27 cellular contexts compared by ENCODE assay signal in the genomic region with DNA sequence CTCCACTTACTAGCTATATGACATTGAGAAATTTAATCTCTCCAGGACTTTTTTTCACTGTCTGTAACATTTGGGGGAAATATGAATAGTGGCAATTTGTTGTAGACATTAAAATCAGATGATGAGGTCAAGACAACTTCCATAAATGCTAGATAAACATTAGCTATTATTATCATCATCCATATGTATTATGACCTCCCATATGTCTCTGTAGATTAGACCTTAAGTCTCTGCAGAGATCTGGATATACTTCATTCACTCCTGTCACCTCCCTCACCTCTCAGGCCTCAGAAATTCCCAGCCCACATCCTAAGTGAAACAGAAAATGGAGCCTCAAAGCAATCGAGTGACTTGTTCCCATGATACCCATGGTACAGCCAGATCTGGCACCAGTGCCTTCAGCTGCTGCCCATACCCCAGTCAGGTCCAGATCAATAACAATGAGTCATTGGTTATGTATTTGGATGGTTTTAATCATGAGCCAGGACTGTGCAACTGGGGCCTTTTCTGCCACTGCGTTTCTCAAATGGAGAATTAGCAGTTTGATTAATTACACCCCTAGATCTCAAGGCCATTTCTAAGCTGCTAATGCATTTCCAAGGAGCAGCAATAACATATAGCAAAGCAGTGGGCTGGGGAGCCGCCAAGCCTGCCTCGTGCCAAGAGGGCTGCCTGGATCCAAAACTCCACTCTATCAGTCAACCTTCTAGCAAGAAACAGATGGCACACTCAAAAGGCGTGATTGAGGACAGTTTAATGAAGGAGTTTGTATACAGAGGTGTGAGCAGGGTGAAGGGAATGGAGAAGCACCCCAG. TPM values are rescaled to one million over a fixed set of nuclear protein-coding genes. Genes with fewer than 3 reads are reported as not detected.
A peak's percentile ranks its signal among the peaks of the same experiment; 100 is the strongest.
DNase-seq lines count a peak whose midpoint lies in the region; ATAC-seq, FAIRE-seq and TF ChIP-seq lines count a peak whose summit lies in the region.
"Had no signal": no experiment of that assay in that cellular context is flagged by ENCODE, and none has a peak within 500 bp of the region (broad histone marks: within the 10 kb centered on the region; RNA-seq: fewer than 3 reads in every experiment).

No MANE protein-coding gene starts in this region.

- no TSS peak for BruUV-seq in HepG2 (replicated peaks; lab: Mats Ljungman, UMichigan)

- no peaks in the 10 kb centered on the region for H3K36me3 Mint-ChIP-seq in activated naive CD8-positive, alpha-beta T cell
- no peaks in the 10 kb centered on the region for H3K36me3 Mint-ChIP-seq in activated naive CD8-positive, alpha-beta T cell treated with anti-CD3 and anti-CD28 coated beads for 36 hours
- H3K36me3 Mint-ChIP-seq: IgD-negative memory B cell, naive B cell had no signal

- H3K9me3 Mint-ChIP-seq in activated naive CD8-positive, alpha-beta T cell (ENCODE audit: low read depth): no peaks in the 10 kb centered on the region
- no peaks in the 10 kb centered on the region for H3K9me3 Mint-ChIP-seq in activated naive CD8-positive, alpha-beta T cell treated with anti-CD3 and anti-CD28 coated beads for 36 hours
- H3K9me3 Mint-ChIP-seq: dendritic cell treated with granulocyte-macrophage colony-stimulating factor and Interleukin-4, amounts not matched to agents 40 ng/mL and 50 ng/mL, for 4 days; IgD-negative memory B cell; naive B cell had no signal

- peaks cover 11% of the 10 kb centered on the region for H3K79me2 ChIP-seq in HepG2 (ENCODE audit: insufficient read depth, low read length)

- H3K4me2 ChIP-seq in HepG2 (ENCODE audit: low read depth, low read length): peak overlapping the region; percentile 38

- no peak for ATAC-seq in HepG2
- ATAC-seq in GM18909 (IDR thresholded peaks at IDR 0.05; ENCODE audit: poor library complexity, unreplicated experiment): no peak
- ATAC-seq: left cardiac atrium, Panc1 had no signal

- in situ Hi-C loops in HepG2 (cut with HindIII; ENCODE audit: extremely low pct_ligation_motif_present, low pct_unique_long_range_greater_than_20kb): no loop called here

- no peaks in the 10 kb centered on the region for H3K36me3 ChIP-seq in HepG2 (replicated peaks in 1 of 2; ENCODE audit: control insufficient read depth in 1 of 2, insufficient read depth in 2 of 2, low read length in 2 of 2)
- H3K36me3 ChIP-seq: sigmoid colon, SJCRH30 had no signal

- intact Hi-C loops in HepG2 (cut with micrococcal nuclease; ENCODE audit: unreplicated experiment): no loop called here

- no peak overlapping the region for H3K27ac ChIP-seq in HepG2 (ENCODE audit: extremely low read length, insufficient read depth, low read length)
- H3K27ac ChIP-seq: sigmoid colon, SJCRH30 had no signal

- TF ChIP-seq POLR2A in HepG2 (IDR thresholded peaks at IDR 0.05; ENCODE audit: insufficient read depth in 1 of 2, low read depth in 2 of 2, low read length in 2 of 2): no peak

- peaks cover 4 to 27% of the 10 kb centered on the region in 2 experiments; a peak in 4 of 5 replicates for H3K27me3 ChIP-seq in HepG2 (ENCODE audit: control insufficient read depth in 1 of 2, insufficient read depth in 2 of 2, low read length in 2 of 2)

- TF ChIP-seq RAD21 in HepG2 (CRISPR knock-in tag; IDR thresholded peaks at IDR 0.05): no peak

- H3K4me1 ChIP-seq in HepG2 (ENCODE audit: insufficient read depth, low read length): peaks cover 70% of the 10 kb centered on the region

- H3K4me1 Mint-ChIP-seq in activated naive CD8-positive, alpha-beta T cell (ENCODE audit: low read depth): peaks cover 18% of the 10 kb centered on the region
- peaks cover 15% of the 10 kb centered on the region for H3K4me1 Mint-ChIP-seq in activated naive CD8-positive, alpha-beta T cell treated with anti-CD3 and anti-CD28 coated beads for 36 hours

- no peak for FAIRE-seq in HepG2 (lab: Jason Lieb, UNC)
- FAIRE-seq: D721Med, endothelial cell of umbilical vein had no signal

- H3K9me3 ChIP-seq in HepG2 (ENCODE audit: low read length): no peaks in the 10 kb centered on the region
- H3K9me3 ChIP-seq: sigmoid colon, SJCRH30 had no signal

- no peak overlapping the region for H3K4me3 Mint-ChIP-seq in activated naive CD8-positive, alpha-beta T cell
- H3K4me3 Mint-ChIP-seq in activated naive CD8-positive, alpha-beta T cell treated with anti-CD3 and anti-CD28 coated beads for 36 hours: no peak overlapping the region
- H3K4me3 Mint-ChIP-seq: dendritic cell treated with granulocyte-macrophage colony-stimulating factor and Interleukin-4, amounts not matched to agents 40 ng/mL and 50 ng/mL, for 4 days had no signal

- POLR2A ChIA-PET in HepG2 (lab: Yijun Ruan, JAX): interaction anchor here (1.1 to 1.3 kb wide), 2 partner anchors 10 to 125 kb away, joined by 3 read pairs; no protein-coding TSS in a partner anchor

- H3K4me3 ChIP-seq in HepG2 (replicated peaks in 1 of 3; ENCODE audit: insufficient read depth in 1 of 3, low read depth in 2 of 3, low read length in 3 of 3): no peak overlapping the region
- H3K4me3 ChIP-seq: sigmoid colon, SJCRH30 had no signal

- CTCF ChIA-PET in HepG2 (lab: Yijun Ruan, JAX; ENCODE audit: low intra/inter-chr PET ratio, low total read pairs): no interaction called here

- H4K20me1 ChIP-seq in HepG2 (ENCODE audit: insufficient read depth, low read length): no peaks in the 10 kb centered on the region

- H3K27me3 Mint-ChIP-seq in activated naive CD8-positive, alpha-beta T cell: no peaks in the 10 kb centered on the region
- H3K27me3 Mint-ChIP-seq in activated naive CD8-positive, alpha-beta T cell treated with anti-CD3 and anti-CD28 coated beads for 36 hours: no peaks in the 10 kb centered on the region
- H3K27me3 Mint-ChIP-seq: IgD-negative memory B cell had no signal

- TF ChIP-seq EP300 in HepG2 (IDR thresholded peaks at IDR 0.05; ENCODE audit: low read depth in 2 of 2, low read length in 2 of 2) (no peak), HepG2 (CRISPR knock-in tag; IDR thresholded peaks at IDR 0.05; ENCODE audit: borderline replicate concordance) (no peak)

- H2AFZ ChIP-seq in HepG2 (ENCODE audit: low read length): no peak overlapping the region

- TF ChIP-seq CTCF in HepG2 (CRISPR knock-in tag; IDR thresholded peaks at IDR 0.05): no peak

- 20% methylated on average over 5 of the region's 5 CpGs for WGBS in HepG2 (ENCODE audit: low lambda C conversion rate)

- H3K27ac Mint-ChIP-seq in activated naive CD8-positive, alpha-beta T cell: peak overlapping the region; percentile 43
- no peak overlapping the region for H3K27ac Mint-ChIP-seq in activated naive CD8-positive, alpha-beta T cell treated with anti-CD3 and anti-CD28 coated beads for 36 hours

- no peak overlapping the region for H3K9ac ChIP-seq in HepG2 (ENCODE audit: insufficient read depth, low read depth, low read length)

- DNase-seq in activated naive CD8-positive, alpha-beta T cell treated with anti-CD3 and anti-CD28 coated beads for 36 hours: no peak
- DNase-seq in NCI-H69 (lab: John Stamatoyannopoulos, UW) (peak; percentile 76), HepG2 (ENCODE audit: low spot score) (no peak), HPDE6-E6E7 (ENCODE audit: extremely low spot score) (no peak), retina (no peak)
- DNase-seq in effector CD8-positive, alpha-beta T cell (lab: John Stamatoyannopoulos, UW): no peak
- DNase-seq: activated CD4-positive, alpha-beta T cell treated with anti-CD3 and anti-CD28 coated beads, Interleukin-2, amount 50 U/mL, for 1 hour; activated effector memory CD4-positive, alpha-beta T cell treated with anti-CD3 and anti-CD28 coated beads, Interleukin-2, amount 50 U/mL, for 16 hours; C1 segment of cervical spinal cord; left cardiac atrium; naive B cell; NCI-H187; NCI-H2227 treated with DMSO at 0.1 percent for 48 hours; posterior cingulate gyrus; sigmoid colon; SJCRH30; stimulated activated CD4-positive, alpha-beta T cell treated with anti-CD3 and anti-CD28 coated beads, Interleukin-15, amount 100 ng/mL, for 24 hours; trophoblast cell had no signal

RNA-seq across cellular contexts. Expression of gene FDXR, which starts 2.6 kb away (rescaled TPM):
- 10 to 100 TPM; 13.3 to 14.6 TPM for total RNA-seq in activated naive CD8-positive, alpha-beta T cell treated with anti-CD3 and anti-CD28 coated beads for 36 hours
- total RNA-seq in HepG2 (2016; rRNA removed; fragmentation: Illumina TruSeq; extraction: Trizol): 99.0 and 116 TPM in 2 replicates
- 17.2 and 18.6 TPM in 2 replicates for total RNA-seq in HepG2 (2016; cell fraction: cytosol; rRNA removed; fragmentation: Illumina TruSeq; extraction: Trizol; ENCODE audit: low read depth)
- total RNA-seq in HepG2 (2016; cell fraction: insoluble cytoplasmic fraction; rRNA removed; fragmentation: Illumina TruSeq; extraction: Trizol): 96.0 and 122 TPM in 2 replicates
- total RNA-seq in HepG2 (2016; cell fraction: membrane; rRNA removed; fragmentation: Illumina TruSeq; extraction: Trizol): 33.1 and 34.8 TPM in 2 replicates
- 59.6 and 66.9 TPM in 2 replicates for total RNA-seq in HepG2 (2016; cell fraction: nucleus; rRNA removed; fragmentation: Illumina TruSeq; extraction: Trizol)
- 23.4 and 27.7 TPM in 2 replicates for polyA plus RNA-seq in HepG2 (2011; rRNA removed)
- polyA plus RNA-seq in HepG2 (2011; cell fraction: cytosol; rRNA removed): 25.9 and 36.5 TPM in 2 replicates
- 50.2 and 50.3 TPM in 2 replicates for polyA plus RNA-seq in HepG2 (2011; cell fraction: nucleus; rRNA removed)
- 12.3 and 15.3 TPM in 2 replicates for polyA plus RNA-seq in HepG2 (2012)
- polyA plus RNA-seq in HepG2 (2016; cell fraction: cytosol; fragmentation: Illumina TruSeq; extraction: Trizol; ENCODE audit: low read depth): 13.6 and 16.1 TPM in 2 replicates
- 83.4 and 93.7 TPM in 2 replicates for polyA plus RNA-seq in HepG2 (2016; cell fraction: insoluble cytoplasmic fraction; fragmentation: Illumina TruSeq; extraction: Trizol; ENCODE audit: low read depth)
- 21.8 and 25.0 TPM in 2 replicates for polyA plus RNA-seq in HepG2 (2016; cell fraction: membrane; fragmentation: Illumina TruSeq; extraction: Trizol; ENCODE audit: low read depth)
- polyA plus RNA-seq in HepG2 (2016; cell fraction: nucleus; fragmentation: Illumina TruSeq; extraction: Trizol; ENCODE audit: insufficient read depth, low read depth): 111 and 113 TPM in 2 replicates
- 11.0 and 40.8 TPM in 2 replicates for polyA minus RNA-seq in HepG2 (2011; rRNA and poly(A)+ RNA removed; ENCODE audit: low replicate concordance)
- polyA minus RNA-seq in HepG2 (2011; cell fraction: cytosol; rRNA and poly(A)+ RNA removed): 14.0 and 15.4 TPM in 2 replicates
- 10.0 and 10.6 TPM in 2 replicates for polyA minus RNA-seq in HepG2 (2011; cell fraction: nucleus; rRNA and poly(A)+ RNA removed)

RNA-seq across cellular contexts. Expression of gene GRIN2C, which starts 15.7 kb away (rescaled TPM):
- not detected for total RNA-seq in activated naive CD8-positive, alpha-beta T cell treated with anti-CD3 and anti-CD28 coated beads for 36 hours
- total RNA-seq in HepG2 (2016; rRNA removed; fragmentation: Illumina TruSeq; extraction: Trizol): 0.11 TPM in 1 of 2 replicates, not detected in the other
- not detected in 2 replicates for total RNA-seq in HepG2 (2016; cell fraction: cytosol; rRNA removed; fragmentation: Illumina TruSeq; extraction: Trizol; ENCODE audit: low read depth)
- total RNA-seq in HepG2 (2016; cell fraction: insoluble cytoplasmic fraction; rRNA removed; fragmentation: Illumina TruSeq; extraction: Trizol): 0.15 TPM in 1 of 2 replicates, not detected in the other
- total RNA-seq in HepG2 (2016; cell fraction: membrane; rRNA removed; fragmentation: Illumina TruSeq; extraction: Trizol): not detected in 2 replicates
- 0.28 and 0.44 TPM in 2 replicates for total RNA-seq in HepG2 (2016; cell fraction: nucleus; rRNA removed; fragmentation: Illumina TruSeq; extraction: Trizol)
- polyA plus RNA-seq in HepG2 (2011; rRNA removed): 0.03 and 0.07 TPM in 2 replicates
- 0.01 TPM in 2 replicates for polyA plus RNA-seq in HepG2 (2011; cell fraction: cytosol; rRNA removed)
- polyA plus RNA-seq in HepG2 (2011; cell fraction: nucleus; rRNA removed): 0.17 and 0.29 TPM in 2 replicates
- polyA plus RNA-seq in HepG2 (2012): 0.03 and 0.08 TPM in 2 replicates
- polyA plus RNA-seq in HepG2 (2016; cell fraction: cytosol; fragmentation: Illumina TruSeq; extraction: Trizol; ENCODE audit: low read depth): not detected in 2 replicates
- not detected in 2 replicates for polyA plus RNA-seq in HepG2 (2016; cell fraction: insoluble cytoplasmic fraction; fragmentation: Illumina TruSeq; extraction: Trizol; ENCODE audit: low read depth)
- not detected in 2 replicates for polyA plus RNA-seq in HepG2 (2016; cell fraction: membrane; fragmentation: Illumina TruSeq; extraction: Trizol; ENCODE audit: low read depth)
- 0.15 and 0.44 TPM in 2 replicates for polyA plus RNA-seq in HepG2 (2016; cell fraction: nucleus; fragmentation: Illumina TruSeq; extraction: Trizol; ENCODE audit: insufficient read depth, low read depth)
- 0.14 TPM in 1 of 2 replicates, not detected in the other for polyA minus RNA-seq in HepG2 (2011; rRNA and poly(A)+ RNA removed; ENCODE audit: low replicate concordance)
- not detected in 2 replicates for polyA minus RNA-seq in HepG2 (2011; cell fraction: cytosol; rRNA and poly(A)+ RNA removed)
- polyA minus RNA-seq in HepG2 (2011; cell fraction: nucleus; rRNA and poly(A)+ RNA removed): 0.52 TPM in 1 of 2 replicates, not detected in the other
- total RNA-seq: SJCRH30 had no signal
- polyA plus RNA-seq: IgD-negative memory B cell had no signal

RNA-seq across cellular contexts. Expression of gene FADS6, which starts 18.1 kb away (rescaled TPM):
- not detected for total RNA-seq in activated naive CD8-positive, alpha-beta T cell treated with anti-CD3 and anti-CD28 coated beads for 36 hours
- 0.11 TPM in 1 of 2 replicates, not detected in the other for total RNA-seq in HepG2 (2016; rRNA removed; fragmentation: Illumina TruSeq; extraction: Trizol)
- total RNA-seq in HepG2 (2016; cell fraction: cytosol; rRNA removed; fragmentation: Illumina TruSeq; extraction: Trizol; ENCODE audit: low read depth): 0.09 TPM in 1 of 2 replicates, not detected in the other
- total RNA-seq in HepG2 (2016; cell fraction: insoluble cytoplasmic fraction; rRNA removed; fragmentation: Illumina TruSeq; extraction: Trizol): 0.11 TPM in 1 of 2 replicates, not detected in the other
- not detected in 2 replicates for total RNA-seq in HepG2 (2016; cell fraction: membrane; rRNA removed; fragmentation: Illumina TruSeq; extraction: Trizol)
- 0.28 TPM in 1 of 2 replicates, not detected in the other for total RNA-seq in HepG2 (2016; cell fraction: nucleus; rRNA removed; fragmentation: Illumina TruSeq; extraction: Trizol)
- polyA plus RNA-seq in HepG2 (2011; rRNA removed): 0.11 and 0.20 TPM in 2 replicates
- 0.14 and 0.15 TPM in 2 replicates for polyA plus RNA-seq in HepG2 (2011; cell fraction: cytosol; rRNA removed)
- polyA plus RNA-seq in HepG2 (2011; cell fraction: nucleus; rRNA removed): 0.47 and 1.1 TPM in 2 replicates
- polyA plus RNA-seq in HepG2 (2012): not detected in 2 replicates
- polyA plus RNA-seq in HepG2 (2016; cell fraction: cytosol; fragmentation: Illumina TruSeq; extraction: Trizol; ENCODE audit: low read depth): 0.18 TPM in 1 of 2 replicates, not detected in the other
- polyA plus RNA-seq in HepG2 (2016; cell fraction: insoluble cytoplasmic fraction; fragmentation: Illumina TruSeq; extraction: Trizol; ENCODE audit: low read depth): 0.10 TPM in 1 of 2 replicates, not detected in the other
- polyA plus RNA-seq in HepG2 (2016; cell fraction: membrane; fragmentation: Illumina TruSeq; extraction: Trizol; ENCODE audit: low read depth): not detected in 2 replicates
- not detected in 2 replicates for polyA plus RNA-seq in HepG2 (2016; cell fraction: nucleus; fragmentation: Illumina TruSeq; extraction: Trizol; ENCODE audit: insufficient read depth, low read depth)
- 0.32 TPM in 1 of 2 replicates, not detected in the other for polyA minus RNA-seq in HepG2 (2011; rRNA and poly(A)+ RNA removed; ENCODE audit: low replicate concordance)
- polyA minus RNA-seq in HepG2 (2011; cell fraction: cytosol; rRNA and poly(A)+ RNA removed): not detected in 2 replicates
- not detected in 2 replicates for polyA minus RNA-seq in HepG2 (2011; cell fraction: nucleus; rRNA and poly(A)+ RNA removed)
- total RNA-seq: endothelial cell of umbilical vein; H4; left cardiac atrium; sigmoid colon; SJCRH30; T-helper 1 cell treated with Interleukin-12 subunit alpha and Interleukin-12 subunit beta and Interleukin-4 antibody, amounts not matched to agents 30 ng/mL and 1 ng/mL, for 36 hours had no signal
- polyA plus RNA-seq: endothelial cell of umbilical vein, IgD-negative memory B cell had no signal

RNA-seq across cellular contexts. Expression of gene USH1G, which starts 47.7 kb away (rescaled TPM):
- total RNA-seq in activated naive CD8-positive, alpha-beta T cell treated with anti-CD3 and anti-CD28 coated beads for 36 hours: not detected
- 0.04 TPM in 1 of 2 replicates, not detected in the other for total RNA-seq in HepG2 (2016; rRNA removed; fragmentation: Illumina TruSeq; extraction: Trizol)
- not detected in 2 replicates for total RNA-seq in HepG2 (2016; cell fraction: cytosol; rRNA removed; fragmentation: Illumina TruSeq; extraction: Trizol; ENCODE audit: low read depth)
- total RNA-seq in HepG2 (2016; cell fraction: insoluble cytoplasmic fraction; rRNA removed; fragmentation: Illumina TruSeq; extraction: Trizol): not detected in 2 replicates
- not detected in 2 replicates for total RNA-seq in HepG2 (2016; cell fraction: membrane; rRNA removed; fragmentation: Illumina TruSeq; extraction: Trizol)
- not detected in 2 replicates for total RNA-seq in HepG2 (2016; cell fraction: nucleus; rRNA removed; fragmentation: Illumina TruSeq; extraction: Trizol)
- not detected in 2 replicates for polyA plus RNA-seq in HepG2 (2011; rRNA removed)
- 0.01 TPM in 1 of 2 replicates, not detected in the other for polyA plus RNA-seq in HepG2 (2011; cell fraction: cytosol; rRNA removed)
- polyA plus RNA-seq in HepG2 (2011; cell fraction: nucleus; rRNA removed): 0.03 and 0.08 TPM in 2 replicates
- polyA plus RNA-seq in HepG2 (2012): not detected in 2 replicates
- not detected in 2 replicates for polyA plus RNA-seq in HepG2 (2016; cell fraction: cytosol; fragmentation: Illumina TruSeq; extraction: Trizol; ENCODE audit: low read depth)
- not detected in 2 replicates for polyA plus RNA-seq in HepG2 (2016; cell fraction: insoluble cytoplasmic fraction; fragmentation: Illumina TruSeq; extraction: Trizol; ENCODE audit: low read depth)
- polyA plus RNA-seq in HepG2 (2016; cell fraction: membrane; fragmentation: Illumina TruSeq; extraction: Trizol; ENCODE audit: low read depth): not detected in 2 replicates
- polyA plus RNA-seq in HepG2 (2016; cell fraction: nucleus; fragmentation: Illumina TruSeq; extraction: Trizol; ENCODE audit: insufficient read depth, low read depth): not detected in 2 replicates
- polyA minus RNA-seq in HepG2 (2011; rRNA and poly(A)+ RNA removed; ENCODE audit: low replicate concordance): 0.05 TPM in 1 of 2 replicates, not detected in the other
- polyA minus RNA-seq in HepG2 (2011; cell fraction: cytosol; rRNA and poly(A)+ RNA removed): not detected in 2 replicates
- 0.12 and 0.13 TPM in 2 replicates for polyA minus RNA-seq in HepG2 (2011; cell fraction: nucleus; rRNA and poly(A)+ RNA removed)
- total RNA-seq: endothelial cell of umbilical vein; sigmoid colon; T-helper 1 cell treated with Interleukin-12 subunit alpha and Interleukin-12 subunit beta and Interleukin-4 antibody, amounts not matched to agents 30 ng/mL and 1 ng/mL, for 36 hours had no signal
- polyA plus RNA-seq: endothelial cell of umbilical vein, IgD-negative memory B cell had no signal

RNA-seq across cellular contexts. Expression of gene OTOP2, which starts 48.7 kb away (rescaled TPM):
- not detected for total RNA-seq in activated naive CD8-positive, alpha-beta T cell treated with anti-CD3 and anti-CD28 coated beads for 36 hours
- not detected in 2 replicates for total RNA-seq in HepG2 (2016; rRNA removed; fragmentation: Illumina TruSeq; extraction: Trizol)
- total RNA-seq in HepG2 (2016; cell fraction: cytosol; rRNA removed; fragmentation: Illumina TruSeq; extraction: Trizol; ENCODE audit: low read depth): not detected in 2 replicates
- not detected in 2 replicates for total RNA-seq in HepG2 (2016; cell fraction: insoluble cytoplasmic fraction; rRNA removed; fragmentation: Illumina TruSeq; extraction: Trizol)
- total RNA-seq in HepG2 (2016; cell fraction: membrane; rRNA removed; fragmentation: Illumina TruSeq; extraction: Trizol): not detected in 2 replicates
- not detected in 2 replicates for total RNA-seq in HepG2 (2016; cell fraction: nucleus; rRNA removed; fragmentation: Illumina TruSeq; extraction: Trizol)
- polyA plus RNA-seq in HepG2 (2011; rRNA removed): not detected in 2 replicates
- not detected in 2 replicates for polyA plus RNA-seq in HepG2 (2011; cell fraction: cytosol; rRNA removed)
- 0.06 TPM in 1 of 2 replicates, not detected in the other for polyA plus RNA-seq in HepG2 (2011; cell fraction: nucleus; rRNA removed)
- polyA plus RNA-seq in HepG2 (2012): not detected in 2 replicates
- polyA plus RNA-seq in HepG2 (2016; cell fraction: cytosol; fragmentation: Illumina TruSeq; extraction: Trizol; ENCODE audit: low read depth): not detected in 2 replicates
- not detected in 2 replicates for polyA plus RNA-seq in HepG2 (2016; cell fraction: insoluble cytoplasmic fraction; fragmentation: Illumina TruSeq; extraction: Trizol; ENCODE audit: low read depth)
- polyA plus RNA-seq in HepG2 (2016; cell fraction: membrane; fragmentation: Illumina TruSeq; extraction: Trizol; ENCODE audit: low read depth): not detected in 2 replicates
- polyA plus RNA-seq in HepG2 (2016; cell fraction: nucleus; fragmentation: Illumina TruSeq; extraction: Trizol; ENCODE audit: insufficient read depth, low read depth): not detected in 2 replicates
- not detected in 2 replicates for polyA minus RNA-seq in HepG2 (2011; rRNA and poly(A)+ RNA removed; ENCODE audit: low replicate concordance)
- polyA minus RNA-seq in HepG2 (2011; cell fraction: cytosol; rRNA and poly(A)+ RNA removed): not detected in 2 replicates
- polyA minus RNA-seq in HepG2 (2011; cell fraction: nucleus; rRNA and poly(A)+ RNA removed): not detected in 2 replicates
- total RNA-seq: endothelial cell of umbilical vein; H4; left cardiac atrium; SJCRH30; T-helper 1 cell treated with Interleukin-12 subunit alpha and Interleukin-12 subunit beta and Interleukin-4 antibody, amounts not matched to agents 30 ng/mL and 1 ng/mL, for 36 hours had no signal
- polyA plus RNA-seq: endothelial cell of umbilical vein, IgD-negative memory B cell had no signal
